19 cellular contexts compared by ENCODE assay signal in the genomic region with DNA sequence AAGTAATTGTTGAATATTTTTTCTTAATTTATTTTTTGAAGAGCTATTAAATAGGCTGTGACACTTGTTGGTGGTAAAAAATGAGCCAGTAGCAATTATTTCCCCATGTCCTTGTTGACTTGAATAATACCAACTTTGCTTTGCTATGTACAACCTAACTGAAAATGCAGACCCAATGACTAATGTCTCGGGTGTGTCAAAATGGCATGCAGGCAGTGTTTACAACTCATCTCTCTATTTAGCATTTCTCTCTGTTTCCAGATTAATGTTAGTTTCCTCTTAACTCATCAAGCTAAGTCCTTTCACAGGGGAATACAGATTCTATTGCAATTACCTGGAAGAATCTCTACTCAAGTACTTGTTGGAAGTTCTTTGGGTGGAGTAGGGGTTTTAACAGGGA.
DNase-seq lines count a peak whose midpoint lies in the region; ATAC-seq, FAIRE-seq and TF ChIP-seq lines count a peak whose summit lies in the region.
"Had no signal": no experiment of that assay in that cellular context is flagged by ENCODE, and none has a peak within 500 bp of the region (broad histone marks: within the 10 kb centered on the region; RNA-seq: fewer than 3 reads in every experiment).

No MANE protein-coding gene starts in this region.

- FAIRE-seq in HTR-8/SVneo (lab: Jason Lieb, UNC) (peak; percentile 31), islet of Langerhans (lab: Jason Lieb, UNC) (peak; percentile 89)

- in situ Hi-C loops in GM13976 (cut with MboI; ENCODE audit: low sequenced_read_pairs, unreplicated experiment): loop anchor here (25.0 kb wide), 1 partner anchor 1401 kb away; no protein-coding TSS in a partner anchor
- in situ Hi-C loops in GM13977 (cut with MboI; ENCODE audit: low pct_unique_long_range_greater_than_20kb, low sequenced_read_pairs, unreplicated experiment): no loop called here

- TF ChIP-seq CTCF in GM13976 (IDR thresholded peaks at IDR 0.05; ENCODE audit: borderline replicate concordance, control extremely low read depth, extremely low read depth, insufficient read depth, missing control alignments) (no peak), GM13977 (IDR thresholded peaks at IDR 0.05; ENCODE audit: extremely low read depth, insufficient read depth, missing control alignments) (no peak)

- DNase-seq in AG08396 (ENCODE audit: low spot score) (peak; percentile 22), HTR-8/SVneo (ENCODE audit: insufficient read length, low spot score) (no peak), astrocyte of the hippocampus (ENCODE audit: low read depth, low spot score) (peak; percentile 42), GOT3 (lab: John Stamatoyannopoulos, UW) (no peak), GM13976 (ENCODE audit: low spot score) (no peak), GM13977 (ENCODE audit: low spot score) (no peak)
- DNase-seq: activated CD4-positive, CD25-positive, alpha-beta regulatory T cell treated with anti-CD3 and anti-CD28 coated beads, Interleukin-2, amount 50 U/mL, for 72 hours; activated T-cell treated with anti-CD3 and anti-CD28 coated beads for 4 hours; adrenal gland; DMS79 treated with DMSO at 0.1 percent for 48 hours; dorsolateral prefrontal cortex; left cardiac atrium; MV-4-11; naive B cell; NCI-H345; T-cell; upper lobe of left lung had no signal

- ATAC-seq in HG03469 (IDR thresholded peaks at IDR 0.05; ENCODE audit: unreplicated experiment): no peak
- ATAC-seq: left cardiac atrium, T-cell had no signal

Comparison
In these comparisons a context has a peak if more than half of its experiments do, and no peak if none do; other contexts are left out.
1. DNase-seq: peak in AG08396 (single experiment) and astrocyte of the hippocampus (single experiment); none in HTR-8/SVneo (single experiment), GOT3 (single experiment), GM13976 (single experiment) and GM13977 (single experiment).